ENCODE assay signal across 19 cellular contexts in the genomic region with DNA sequence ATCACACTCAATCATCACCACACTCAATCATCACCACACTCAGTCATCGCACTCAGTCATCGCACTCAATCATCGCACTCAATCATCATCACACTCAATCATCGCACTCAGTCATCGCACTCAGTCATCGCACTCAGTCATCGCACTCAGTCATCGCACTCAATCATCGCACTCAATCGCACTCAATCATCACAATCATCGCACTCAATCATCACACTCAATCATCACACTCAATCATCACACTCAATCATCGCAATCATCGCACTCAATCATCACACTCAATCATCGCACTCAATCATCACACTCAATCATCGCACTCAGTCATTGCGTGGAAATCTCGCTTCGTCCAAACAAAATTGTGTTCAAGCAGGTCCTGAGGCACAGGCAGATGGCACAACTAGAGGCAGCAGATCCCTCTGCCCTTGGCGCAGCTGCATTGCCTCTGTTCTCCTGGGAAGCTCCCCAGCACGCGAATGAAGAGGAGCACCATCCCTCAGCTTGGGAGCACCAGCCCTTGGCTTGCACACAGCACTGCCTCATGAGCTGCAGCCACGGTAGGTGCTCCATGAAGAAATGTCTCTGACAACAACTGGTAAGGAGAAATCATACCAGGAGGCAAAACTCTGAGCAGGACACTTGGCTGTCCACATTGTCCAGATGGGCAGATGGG.
"Had no signal": no experiment of that assay in that cellular context is flagged by ENCODE, and none has a peak within 500 bp of the region (broad histone marks: within the 10 kb centered on the region; RNA-seq: fewer than 3 reads in every experiment).

No MANE protein-coding gene starts in this region.

- H3K36me3 ChIP-seq: brain microvascular endothelial cell, Peyer's patch had no signal

- H3K9me3 ChIP-seq: Peyer's patch had no signal

- H3K4me1 ChIP-seq: Peyer's patch had no signal

- H3K4me3 ChIP-seq: Peyer's patch had no signal

- DNase-seq: activated CD4-positive, alpha-beta T cell treated with anti-CD3 and anti-CD28 coated beads for 4 hours; activated CD8-positive, alpha-beta memory T cell treated with anti-CD3 and anti-CD28 coated beads, Interleukin-2, amount 50 U/mL, for 4 hours; activated CD8-positive, alpha-beta T cell treated with anti-CD3 and anti-CD28 coated beads for 36 hours; activated gamma-delta T cell treated with Interleukin-2 at 50 U/mL for 16 hours; activated naive CD4-positive, alpha-beta T cell treated with anti-CD3 and anti-CD28 coated beads, Interleukin-2, amount 10 ng/mL, durations not matched to agents 7 days and 5 days; activated naive CD8-positive, alpha-beta T cell treated with anti-CD3 and anti-CD28 coated beads for 36 hours; activated T-cell treated with anti-CD3 and anti-CD28 coated beads, Interleukin-2, amount 50 U/mL, for 72 hours; brain microvascular endothelial cell; cerebellar nuclear complex; MM.1S; NCI-H1105; NCI-H1436; NCI-H1694 treated with DMSO at 0.1 percent for 48 hours; NCI-H2029 treated with DMSO at 0.1 percent for 48 hours; NCI-H510A treated with DMSO at 0.1 percent for 48 hours; NCI-H69; SHP77 treated with DMSO at 0.1 percent for 48 hours had no signal

- ATAC-seq: activated CD4-positive, CD25-positive, alpha-beta regulatory T cell treated with anti-CD3 and anti-CD28 coated beads, Interleukin-2, amount 50 U/mL, for 24 hours; activated CD8-positive, alpha-beta T cell treated with anti-CD3 and anti-CD28 coated beads for 36 hours; activated T-cell treated with anti-CD3 and anti-CD28 coated beads, Interleukin-2, amount 50 U/mL, for 72 hours had no signal

- H3K27me3 ChIP-seq: brain microvascular endothelial cell, Peyer's patch had no signal

- H3K27ac ChIP-seq: brain microvascular endothelial cell, Peyer's patch had no signal
